In the genomic region with DNA sequence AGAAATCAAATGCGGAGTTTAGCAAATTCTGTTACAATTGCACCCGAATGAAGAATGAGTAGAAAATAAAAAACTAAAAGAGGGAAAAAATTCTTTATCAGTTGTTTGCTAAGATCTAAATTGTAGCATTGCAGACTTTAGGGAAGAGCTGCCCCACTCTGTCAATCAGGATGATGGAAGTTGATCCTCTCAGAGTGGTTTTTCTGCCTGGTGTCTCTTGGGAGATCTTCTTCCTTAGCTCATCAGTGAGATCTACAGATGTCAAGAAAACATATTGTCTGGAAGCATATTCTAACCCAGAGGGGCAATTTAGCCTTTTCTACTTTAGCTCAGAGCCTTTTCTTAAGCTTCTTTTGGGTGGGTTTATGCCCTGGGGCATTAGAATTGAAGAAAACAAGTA, we compare ENCODE assay signal across 22 cellular contexts.
"Had no signal": no experiment of that assay in that cellular context is flagged by ENCODE, and none has a peak within 500 bp of the region (broad histone marks: within the 10 kb centered on the region; RNA-seq: fewer than 3 reads in every experiment).

No MANE protein-coding gene starts in this region.

- H3K9me3 ChIP-seq: lower lobe of right lung, psoas muscle, right lobe of liver, suprapubic skin, thyroid gland had no signal

- H3K27me3 Mint-ChIP-seq: memory B cell; natural killer cell treated with Interleukin-12 subunit alpha and Interleukin-12 subunit beta and Interleukin-15 and Interleukin-18, amount 100 ng/mL, for 72 hours; type B pancreatic cell had no signal

- H3K36me3 Mint-ChIP-seq: memory B cell; mesothelial cell of epicardium; stimulated activated effector memory CD8-positive, alpha-beta T cell treated with anti-CD3 and anti-CD28 coated beads, Interleukin-12 subunit alpha, Interleukin-12 subunit beta, amount 100 ng/mL, for 72 hours; type B pancreatic cell had no signal

- DNase-seq: cortex of kidney; effector memory CD4-positive, alpha-beta T cell; kidney; left cardiac atrium; left ventricle myocardium inferior; lower lobe of right lung; psoas muscle; retina; right lobe of liver; stimulated activated CD4-positive, alpha-beta T cell treated with anti-CD3 and anti-CD28 coated beads, Interleukin-4, amount 100 ng/mL, for 1 hour; stimulated activated CD8-positive, alpha-beta memory T cell treated with anti-CD3 and anti-CD28 coated beads, Interleukin-4, amount 100 ng/mL, for 48 hours; stimulated activated naive CD8-positive, alpha-beta T cell treated with anti-CD3 and anti-CD28 coated beads, Interleukin-15, Interleukin-2, amounts not matched to agents 100 U/mL and 50 U/mL, for 24 hours; thyroid gland had no signal

- H3K27me3 ChIP-seq: hepatocyte, right lobe of liver, suprapubic skin, thyroid gland had no signal

- ATAC-seq: esophagus mucosa; left cardiac atrium; lower lobe of right lung; natural killer cell treated with Interleukin-12 subunit alpha and Interleukin-12 subunit beta and Interleukin-15 and Interleukin-18, amount 100 ng/mL, for 72 hours; psoas muscle; right lobe of liver; stimulated activated effector memory CD8-positive, alpha-beta T cell treated with anti-CD3 and anti-CD28 coated beads, Interleukin-12 subunit alpha, Interleukin-12 subunit beta, amount 100 ng/mL, for 72 hours; stimulated activated naive CD8-positive, alpha-beta T cell treated with anti-CD3 and anti-CD28 coated beads, Interleukin-15, Interleukin-2, amounts not matched to agents 100 U/mL and 50 U/mL, for 24 hours had no signal

- H3K4me3 Mint-ChIP-seq: memory B cell; mesothelial cell of epicardium; natural killer cell treated with Interleukin-12 subunit alpha and Interleukin-12 subunit beta and Interleukin-15 and Interleukin-18, amount 100 ng/mL, for 72 hours; stimulated activated effector memory CD8-positive, alpha-beta T cell treated with anti-CD3 and anti-CD28 coated beads, Interleukin-12 subunit alpha, Interleukin-12 subunit beta, amount 100 ng/mL, for 72 hours; type B pancreatic cell had no signal

- H3K27ac ChIP-seq: hepatocyte, left ventricle myocardium inferior, lower lobe of right lung, parathyroid adenoma, psoas muscle, right lobe of liver, suprapubic skin, thyroid gland had no signal

- H3K4me3 ChIP-seq: hepatocyte, left ventricle myocardium inferior, lower lobe of right lung, psoas muscle, right lobe of liver, suprapubic skin, thyroid gland had no signal

- H3K4me1 ChIP-seq: left ventricle myocardium inferior, lower lobe of right lung, parathyroid adenoma, psoas muscle, right lobe of liver, suprapubic skin, thyroid gland had no signal

- H3K36me3 ChIP-seq: left ventricle myocardium inferior, lower lobe of right lung, right lobe of liver, suprapubic skin, thyroid gland had no signal

- H3K27ac Mint-ChIP-seq: memory B cell; mesothelial cell of epicardium; natural killer cell treated with Interleukin-12 subunit alpha and Interleukin-12 subunit beta and Interleukin-15 and Interleukin-18, amount 100 ng/mL, for 72 hours; stimulated activated effector memory CD8-positive, alpha-beta T cell treated with anti-CD3 and anti-CD28 coated beads, Interleukin-12 subunit alpha, Interleukin-12 subunit beta, amount 100 ng/mL, for 72 hours; type B pancreatic cell had no signal

- H3K4me1 Mint-ChIP-seq: memory B cell; mesothelial cell of epicardium; stimulated activated effector memory CD8-positive, alpha-beta T cell treated with anti-CD3 and anti-CD28 coated beads, Interleukin-12 subunit alpha, Interleukin-12 subunit beta, amount 100 ng/mL, for 72 hours had no signal
